In genomic region chr9:127838375-127839078, GRCh38 we compare ENCODE assay signal across 1 cellular context.
TF ChIP-seq lines count a peak whose summit lies in the region.

No MANE protein-coding gene starts in this region.

TF ChIP-seq in GM23338, 12 proteins besides CTCF, POLR2A, EP300 and RAD21 (continued from another document):
- TF ChIP-seq, protein P1, sequence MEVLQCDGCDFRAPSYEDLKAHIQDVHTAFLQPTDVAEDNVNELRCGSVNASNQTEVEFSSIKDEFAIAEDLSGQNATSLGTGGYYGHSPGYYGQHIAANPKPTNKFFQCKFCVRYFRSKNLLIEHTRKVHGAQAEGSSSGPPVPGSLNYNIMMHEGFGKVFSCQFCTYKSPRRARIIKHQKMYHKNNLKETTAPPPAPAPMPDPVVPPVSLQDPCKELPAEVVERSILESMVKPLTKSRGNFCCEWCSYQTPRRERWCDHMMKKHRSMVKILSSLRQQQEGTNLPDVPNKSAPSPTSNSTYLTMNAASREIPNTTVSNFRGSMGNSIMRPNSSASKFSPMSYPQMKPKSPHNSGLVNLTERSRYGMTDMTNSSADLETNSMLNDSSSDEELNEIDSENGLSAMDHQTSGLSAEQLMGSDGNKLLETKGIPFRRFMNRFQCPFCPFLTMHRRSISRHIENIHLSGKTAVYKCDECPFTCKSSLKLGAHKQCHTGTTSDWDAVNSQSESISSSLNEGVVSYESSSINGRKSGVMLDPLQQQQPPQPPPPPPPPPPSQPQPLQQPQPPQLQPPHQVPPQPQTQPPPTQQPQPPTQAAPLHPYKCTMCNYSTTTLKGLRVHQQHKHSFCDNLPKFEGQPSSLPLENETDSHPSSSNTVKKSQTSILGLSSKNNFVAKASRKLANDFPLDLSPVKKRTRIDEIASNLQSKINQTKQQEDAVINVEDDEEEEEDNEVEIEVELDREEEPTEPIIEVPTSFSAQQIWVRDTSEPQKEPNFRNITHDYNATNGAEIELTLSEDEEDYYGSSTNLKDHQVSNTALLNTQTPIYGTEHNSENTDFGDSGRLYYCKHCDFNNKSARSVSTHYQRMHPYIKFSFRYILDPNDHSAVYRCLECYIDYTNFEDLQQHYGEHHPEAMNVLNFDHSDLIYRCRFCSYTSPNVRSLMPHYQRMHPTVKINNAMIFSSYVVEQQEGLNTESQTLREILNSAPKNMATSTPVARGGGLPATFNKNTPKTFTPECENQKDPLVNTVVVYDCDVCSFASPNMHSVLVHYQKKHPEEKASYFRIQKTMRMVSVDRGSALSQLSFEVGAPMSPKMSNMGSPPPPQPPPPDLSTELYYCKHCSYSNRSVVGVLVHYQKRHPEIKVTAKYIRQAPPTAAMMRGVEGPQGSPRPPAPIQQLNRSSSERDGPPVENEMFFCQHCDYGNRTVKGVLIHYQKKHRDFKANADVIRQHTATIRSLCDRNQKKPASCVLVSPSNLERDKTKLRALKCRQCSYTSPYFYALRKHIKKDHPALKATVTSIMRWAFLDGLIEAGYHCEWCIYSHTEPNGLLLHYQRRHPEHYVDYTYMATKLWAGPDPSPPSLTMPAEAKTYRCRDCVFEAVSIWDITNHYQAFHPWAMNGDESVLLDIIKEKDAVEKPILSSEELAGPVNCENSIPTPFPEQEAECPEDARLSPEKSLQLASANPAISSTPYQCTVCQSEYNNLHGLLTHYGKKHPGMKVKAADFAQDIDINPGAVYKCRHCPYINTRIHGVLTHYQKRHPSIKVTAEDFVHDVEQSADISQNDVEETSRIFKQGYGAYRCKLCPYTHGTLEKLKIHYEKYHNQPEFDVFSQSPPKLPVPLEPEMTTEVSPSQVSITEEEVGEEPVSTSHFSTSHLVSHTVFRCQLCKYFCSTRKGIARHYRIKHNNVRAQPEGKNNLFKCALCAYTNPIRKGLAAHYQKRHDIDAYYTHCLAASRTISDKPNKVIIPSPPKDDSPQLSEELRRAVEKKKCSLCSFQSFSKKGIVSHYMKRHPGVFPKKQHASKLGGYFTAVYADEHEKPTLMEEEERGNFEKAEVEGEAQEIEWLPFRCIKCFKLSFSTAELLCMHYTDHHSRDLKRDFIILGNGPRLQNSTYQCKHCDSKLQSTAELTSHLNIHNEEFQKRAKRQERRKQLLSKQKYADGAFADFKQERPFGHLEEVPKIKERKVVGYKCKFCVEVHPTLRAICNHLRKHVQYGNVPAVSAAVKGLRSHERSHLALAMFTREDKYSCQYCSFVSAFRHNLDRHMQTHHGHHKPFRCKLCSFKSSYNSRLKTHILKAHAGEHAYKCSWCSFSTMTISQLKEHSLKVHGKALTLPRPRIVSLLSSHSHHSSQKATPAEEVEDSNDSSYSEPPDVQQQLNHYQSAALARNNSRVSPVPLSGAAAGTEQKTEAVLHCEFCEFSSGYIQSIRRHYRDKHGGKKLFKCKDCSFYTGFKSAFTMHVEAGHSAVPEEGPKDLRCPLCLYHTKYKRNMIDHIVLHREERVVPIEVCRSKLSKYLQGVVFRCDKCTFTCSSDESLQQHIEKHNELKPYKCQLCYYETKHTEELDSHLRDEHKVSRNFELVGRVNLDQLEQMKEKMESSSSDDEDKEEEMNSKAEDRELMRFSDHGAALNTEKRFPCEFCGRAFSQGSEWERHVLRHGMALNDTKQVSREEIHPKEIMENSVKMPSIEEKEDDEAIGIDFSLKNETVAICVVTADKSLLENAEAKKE (CRISPR knock-in tag; IDR thresholded peaks at IDR 0.05): no peak
- no peak for TF ChIP-seq CREB1 (CRISPR knock-in tag; IDR thresholded peaks at IDR 0.05; ENCODE audit: low read depth)
- no peak for TF ChIP-seq ZNF114 (CRISPR knock-in tag; IDR thresholded peaks at IDR 0.05)
- no peak for TF ChIP-seq EZH2phosphoT487 (IDR thresholded peaks at IDR 0.05; ENCODE audit: unreplicated experiment)
- no peak for TF ChIP-seq ETS1 (IDR thresholded peaks at IDR 0.05)
- TF ChIP-seq POLR2AphosphoS5 (IDR thresholded peaks at IDR 0.05; ENCODE audit: low read depth): no peak
- TF ChIP-seq NANOG (IDR thresholded peaks at IDR 0.05; ENCODE audit: borderline replicate concordance): no peak
TF ChIP-seq in GM23338: peak in this region for 0.
